In genomic region chr2:105769504-105769903, GRCh38 we compare ENCODE assay signal across 9 cellular contexts. TPM values are rescaled to one million over a fixed set of nuclear protein-coding genes. Genes with fewer than 3 reads are reported as not detected.
DNase-seq lines count a peak whose midpoint lies in the region; ATAC-seq and TF ChIP-seq lines count a peak whose summit lies in the region.
"Had no signal": no experiment of that assay in that cellular context is flagged by ENCODE, and none has a peak within 500 bp of the region (broad histone marks: within the 10 kb centered on the region; RNA-seq: fewer than 3 reads in every experiment).

No MANE protein-coding gene starts in this region.

- peak overlapping the region; percentile 27 for H3K4me3 Mint-ChIP-seq in activated T-cell treated with anti-CD3 and anti-CD28 coated beads, Interleukin-2, amount 50 U/mL, for 4 hours
- H3K4me3 Mint-ChIP-seq in glutamatergic neuron (ENCODE audit: unreplicated experiment) = no peak overlapping the region
- H3K4me3 Mint-ChIP-seq in stimulated activated naive CD8-positive, alpha-beta T cell treated with anti-CD3 and anti-CD28 coated beads, Interleukin-15, amount 100 ng/mL, for 72 hours = peak overlapping the region; percentile 36 to 48

- peak; percentile 30 to 31 for ATAC-seq in activated T-cell treated with anti-CD3 and anti-CD28 coated beads, Interleukin-2, amount 50 U/mL, for 4 hours
- ATAC-seq in stimulated activated naive CD8-positive, alpha-beta T cell treated with anti-CD3 and anti-CD28 coated beads, Interleukin-15, amount 100 ng/mL, for 72 hours = peak; percentile 43
- ATAC-seq in HG02678 (IDR thresholded peaks at IDR 0.05; ENCODE audit: unreplicated experiment) = no peak

- H3K9me3 Mint-ChIP-seq in activated T-cell treated with anti-CD3 and anti-CD28 coated beads, Interleukin-2, amount 50 U/mL, for 4 hours = no peaks in the 10 kb centered on the region
- H3K9me3 Mint-ChIP-seq in glutamatergic neuron (ENCODE audit: unreplicated experiment) = peaks cover 3% of the 10 kb centered on the region
- no peaks in the 10 kb centered on the region for H3K9me3 Mint-ChIP-seq in stimulated activated naive CD8-positive, alpha-beta T cell treated with anti-CD3 and anti-CD28 coated beads, Interleukin-15, amount 100 ng/mL, for 72 hours

- DNase-seq in activated T-cell treated with anti-CD3 and anti-CD28 coated beads, Interleukin-2, amount 50 U/mL, for 1 hour = peak; percentile 19
- DNase-seq in activated T-cell treated with anti-CD3 and anti-CD28 coated beads for 4 hours (no peak), glutamatergic neuron (peak; percentile 58), NCI-H1694 treated with DMSO at 0.1 percent for 48 hours (lab: John Stamatoyannopoulos, UW) (no peak), A172 (ENCODE audit: low spot score) (no peak)
- no peak for DNase-seq in activated T-cell treated with anti-CD3 and anti-CD28 coated beads, Interleukin-2, amount 50 U/mL, for 4 hours
- DNase-seq in stimulated activated naive CD8-positive, alpha-beta T cell treated with anti-CD3 and anti-CD28 coated beads, Interleukin-15, amount 100 ng/mL, for 72 hours = no peak
- DNase-seq: NCI-H2107 had no signal

- peak overlapping the region; percentile 15 for H3K27ac Mint-ChIP-seq in glutamatergic neuron (ENCODE audit: unreplicated experiment)
- peak overlapping the region; percentile 40 to 79 for H3K27ac Mint-ChIP-seq in stimulated activated naive CD8-positive, alpha-beta T cell treated with anti-CD3 and anti-CD28 coated beads, Interleukin-15, amount 100 ng/mL, for 72 hours

- peaks cover 41% of the 10 kb centered on the region for H3K36me3 Mint-ChIP-seq in activated T-cell treated with anti-CD3 and anti-CD28 coated beads, Interleukin-2, amount 50 U/mL, for 4 hours (ENCODE audit: insufficient read depth)
- H3K36me3 Mint-ChIP-seq in glutamatergic neuron (ENCODE audit: unreplicated experiment) = peaks cover 6% of the 10 kb centered on the region

- peak; percentile 51 for TF ChIP-seq CTCF in glutamatergic neuron (IDR thresholded peaks at IDR 0.05; ENCODE audit: partially characterized antibody, unreplicated experiment)

- peaks cover 98% of the 10 kb centered on the region for H3K4me1 Mint-ChIP-seq in activated T-cell treated with anti-CD3 and anti-CD28 coated beads, Interleukin-2, amount 50 U/mL, for 4 hours (ENCODE audit: low read depth)
- H3K4me1 Mint-ChIP-seq in glutamatergic neuron (ENCODE audit: low read depth, unreplicated experiment) = peaks cover 35% of the 10 kb centered on the region
- peaks cover 99% of the 10 kb centered on the region for H3K4me1 Mint-ChIP-seq in stimulated activated naive CD8-positive, alpha-beta T cell treated with anti-CD3 and anti-CD28 coated beads, Interleukin-15, amount 100 ng/mL, for 72 hours

- H3K27me3 Mint-ChIP-seq in activated T-cell treated with anti-CD3 and anti-CD28 coated beads, Interleukin-2, amount 50 U/mL, for 4 hours (ENCODE audit: low read depth) = no peaks in the 10 kb centered on the region
- no peaks in the 10 kb centered on the region for H3K27me3 Mint-ChIP-seq in glutamatergic neuron (ENCODE audit: unreplicated experiment)
- H3K27me3 Mint-ChIP-seq in stimulated activated naive CD8-positive, alpha-beta T cell treated with anti-CD3 and anti-CD28 coated beads, Interleukin-15, amount 100 ng/mL, for 72 hours = no peaks in the 10 kb centered on the region

RNA-seq across cellular contexts. Expression of gene NCK2, which starts 24.8 kb away (rescaled TPM):
- 10 to 100 TPM; 71.6 to 79.1 (median 73.5) TPM for total RNA-seq in activated T-cell treated with anti-CD3 and anti-CD28 coated beads, Interleukin-2, amount 50 U/mL, for 4 hours
- total RNA-seq in glutamatergic neuron (ENCODE audit: unreplicated experiment) = 82.4 TPM
- 29.1 and 44.0 TPM in 2 replicates for total RNA-seq in A172 (2014; rRNA removed; shearing (Covaris generic))

Comparison
In these comparisons a context has a peak if more than half of its experiments do, and no peak if none do; other contexts are left out.
1. DNase-seq: peak in activated T-cell treated with anti-CD3 and anti-CD28 coated beads, Interleukin-2, amount 50 U/mL, for 1 hour (single experiment) and glutamatergic neuron (single experiment); none in activated T-cell treated with anti-CD3 and anti-CD28 coated beads for 4 hours (single experiment), activated T-cell treated with anti-CD3 and anti-CD28 coated beads, Interleukin-2, amount 50 U/mL, for 4 hours (single experiment), stimulated activated naive CD8-positive, alpha-beta T cell treated with anti-CD3 and anti-CD28 coated beads, Interleukin-15, amount 100 ng/mL, for 72 hours (0 of 2), NCI-H1694 treated with DMSO at 0.1 percent for 48 hours (single experiment) and A172 (single experiment).